Comparison of ENCODE assay signal across 8 cellular contexts in the genomic region with DNA sequence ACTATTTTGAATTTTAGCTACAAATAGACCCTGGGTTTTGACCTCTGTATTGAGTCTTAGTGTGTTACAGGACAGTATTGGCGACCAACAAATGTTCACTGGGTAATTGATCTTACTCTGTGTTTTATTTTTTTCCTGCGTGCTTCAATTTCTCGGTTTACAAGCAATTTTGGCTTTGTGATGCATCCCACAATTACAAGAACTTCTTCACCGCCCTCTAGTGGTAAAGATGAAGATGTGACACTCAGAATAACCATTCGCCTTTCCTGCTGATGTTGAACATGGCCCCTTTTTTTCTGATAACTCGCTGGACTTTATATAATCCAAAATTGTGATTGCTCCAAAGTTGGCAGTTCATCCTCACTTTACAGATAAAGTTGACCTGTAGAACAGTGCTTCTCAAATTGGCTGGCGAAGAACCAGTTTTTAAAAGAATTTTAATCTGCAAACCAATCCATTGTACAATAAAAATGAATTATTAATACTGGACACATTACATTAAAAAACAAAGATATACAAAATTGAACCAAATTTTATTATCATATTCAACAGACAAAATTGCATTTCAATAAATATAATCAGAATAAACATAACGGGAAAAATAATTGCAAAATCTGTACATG. TPM values are rescaled to one million over a fixed set of nuclear protein-coding genes. Genes with fewer than 3 reads are reported as not detected.
DNase-seq lines count a peak whose midpoint lies in the region; ATAC-seq and TF ChIP-seq lines count a peak whose summit lies in the region.

No MANE protein-coding gene starts in this region.

- H3K27me3 Mint-ChIP-seq in GM23338 (ENCODE audit: insufficient read depth, low read depth, poor library complexity) (no peaks in the 10 kb centered on the region), immature natural killer cell (ENCODE audit: low read depth in 3 of 3) (peaks cover 4 to 5% (median 5%) of the 10 kb centered on the region in 3 donors)

- DNase-seq in GM23338 (ENCODE audit: low spot score) (peak; percentile 81), NCI-H345 (lab: John Stamatoyannopoulos, UW) (peak; percentile 44), astrocyte of the cerebellum (ENCODE audit: low read depth) (peak; percentile 59), immature natural killer cell (peak; percentile 62 to 69 (median 66)), suprapubic skin (ENCODE audit: low spot score in 2 of 2) (no peak), NCI-H1048 (lab: John Stamatoyannopoulos, UW) (no peak)

- H4K20me1 ChIP-seq in DOHH2 (ENCODE audit: control insufficient read depth, insufficient read depth, low read depth, low read length) (no peaks in the 10 kb centered on the region), GM23338 (replicated peaks; ENCODE audit: insufficient read depth) (no peaks in the 10 kb centered on the region)

- no peak overlapping the region for H2AFZ ChIP-seq in GM23338

- no peak overlapping the region for H3K4me3 ChIP-seq in DOHH2 (ENCODE audit: low read length)
- H3K4me3 ChIP-seq in GM23338: no peak overlapping the region
- no peak overlapping the region for H3K4me3 ChIP-seq in astrocyte of the cerebellum (ENCODE audit: low read depth, low read length)
- H3K4me3 ChIP-seq in suprapubic skin: no peak overlapping the region

- peaks cover 12% of the 10 kb centered on the region for H3K4me1 Mint-ChIP-seq in GM23338
- peaks cover 4 to 6% of the 10 kb centered on the region in 2 donors for H3K4me1 Mint-ChIP-seq in immature natural killer cell

- no peak for TF ChIP-seq POLR2A in suprapubic skin (IDR thresholded peaks at IDR 0.05)

- peaks cover 38% of the 10 kb centered on the region for H3K27me3 ChIP-seq in DOHH2 (ENCODE audit: control insufficient read depth, low read length)
- H3K27me3 ChIP-seq in GM23338 (ENCODE audit: insufficient read depth): no peaks in the 10 kb centered on the region
- H3K27me3 ChIP-seq in suprapubic skin: peaks cover 17% of the 10 kb centered on the region

- H3K9me3 ChIP-seq in DOHH2 (ENCODE audit: control insufficient read depth, insufficient read depth, low read length) (no peaks in the 10 kb centered on the region), suprapubic skin (no peaks in the 10 kb centered on the region)

- H3K36me3 ChIP-seq in DOHH2 (ENCODE audit: control insufficient read depth, low read length) (no peaks in the 10 kb centered on the region), GM23338 (ENCODE audit: insufficient read depth) (no peaks in the 10 kb centered on the region), suprapubic skin (no peaks in the 10 kb centered on the region)

- H3K27ac Mint-ChIP-seq in GM23338: no peak overlapping the region
- no peak overlapping the region for H3K27ac Mint-ChIP-seq in immature natural killer cell

- H3K36me3 Mint-ChIP-seq in GM23338 (ENCODE audit: low read depth) (no peaks in the 10 kb centered on the region), immature natural killer cell (no peaks in the 10 kb centered on the region)

- H3K4me3 Mint-ChIP-seq in GM23338: no peak overlapping the region
- H3K4me3 Mint-ChIP-seq in immature natural killer cell: no peak overlapping the region

- TF ChIP-seq CTCF in DOHH2 (IDR thresholded peaks at IDR 0.05; ENCODE audit: low read depth, low read length, poor library complexity, severe bottlenecking) (peak; percentile 87), GM23338 (conservative IDR thresholded peaks at IDR 0.05; ENCODE audit: low read depth in 2 of 2) (peak; percentile 86 to 87), astrocyte of the cerebellum (IDR thresholded peaks at IDR 0.05; ENCODE audit: low read depth, low read length, missing control alignments) (peak; percentile 74), suprapubic skin (IDR thresholded peaks at IDR 0.05) (peak; percentile 62 to 85)

- no peaks in the 10 kb centered on the region for H3K79me2 ChIP-seq in DOHH2 (ENCODE audit: control insufficient read depth, low read length)
- H3K79me2 ChIP-seq in GM23338 (replicated peaks; ENCODE audit: insufficient read depth): no peaks in the 10 kb centered on the region

- 14% methylated on average over 8 of the region's 8 CpGs for WGBS in suprapubic skin

- peak; percentile 65 for ATAC-seq in GM23338
- ATAC-seq in HG02759 (IDR thresholded peaks at IDR 0.05; ENCODE audit: unreplicated experiment): no peak

- in situ Hi-C loops in astrocyte of the cerebellum (cut with HindIII; ENCODE audit: low sequenced_read_pairs): loop anchor here (5.0 kb wide), 1 partner anchor 45 kb away; no protein-coding TSS in a partner anchor

- H3K27ac ChIP-seq in DOHH2 (ENCODE audit: low read depth, low read length) (no peak overlapping the region), GM23338 (ENCODE audit: low read depth) (no peak overlapping the region), suprapubic skin (no peak overlapping the region)

- H3F3A ChIP-seq in DOHH2 (ENCODE audit: control insufficient read depth, insufficient read depth) (no peaks in the 10 kb centered on the region), GM23338 (replicated peaks; ENCODE audit: low read depth) (no peaks in the 10 kb centered on the region)

- H3K4me1 ChIP-seq in DOHH2 (ENCODE audit: control insufficient read depth, low read length): peaks cover 4% of the 10 kb centered on the region
- H3K4me1 ChIP-seq in GM23338 (ENCODE audit: insufficient read depth): no peaks in the 10 kb centered on the region
- H3K4me1 ChIP-seq in suprapubic skin: no peaks in the 10 kb centered on the region

- H3K9me3 Mint-ChIP-seq in GM23338: no peaks in the 10 kb centered on the region
- no peaks in the 10 kb centered on the region for H3K9me3 Mint-ChIP-seq in immature natural killer cell

- H3K4me2 ChIP-seq in DOHH2 (ENCODE audit: low read length) (no peak overlapping the region; the same call in 1 of the 2 replicates), GM23338 (no peak overlapping the region)

- H3K9me2 ChIP-seq in DOHH2 (replicated peaks; ENCODE audit: control insufficient read depth, low read length) (no peaks in the 10 kb centered on the region), GM23338 (ENCODE audit: insufficient read depth) (no peaks in the 10 kb centered on the region)

- no peak for TF ChIP-seq EP300 in suprapubic skin (IDR thresholded peaks at IDR 0.05)

TF ChIP-seq in GM23338, 12 proteins besides CTCF, POLR2A, EP300 and RAD21:
- TF ChIP-seq CREB1 (CRISPR knock-in tag; IDR thresholded peaks at IDR 0.05; ENCODE audit: low read depth) (peak; percentile 29; the same call in 1 of the 2 replicates), POLR2AphosphoS5 (IDR thresholded peaks at IDR 0.05; ENCODE audit: low read depth) (no peak), JUNB (IDR thresholded peaks at IDR 0.05; ENCODE audit: unreplicated experiment) (no peak)
- TF ChIP-seq, protein P1, sequence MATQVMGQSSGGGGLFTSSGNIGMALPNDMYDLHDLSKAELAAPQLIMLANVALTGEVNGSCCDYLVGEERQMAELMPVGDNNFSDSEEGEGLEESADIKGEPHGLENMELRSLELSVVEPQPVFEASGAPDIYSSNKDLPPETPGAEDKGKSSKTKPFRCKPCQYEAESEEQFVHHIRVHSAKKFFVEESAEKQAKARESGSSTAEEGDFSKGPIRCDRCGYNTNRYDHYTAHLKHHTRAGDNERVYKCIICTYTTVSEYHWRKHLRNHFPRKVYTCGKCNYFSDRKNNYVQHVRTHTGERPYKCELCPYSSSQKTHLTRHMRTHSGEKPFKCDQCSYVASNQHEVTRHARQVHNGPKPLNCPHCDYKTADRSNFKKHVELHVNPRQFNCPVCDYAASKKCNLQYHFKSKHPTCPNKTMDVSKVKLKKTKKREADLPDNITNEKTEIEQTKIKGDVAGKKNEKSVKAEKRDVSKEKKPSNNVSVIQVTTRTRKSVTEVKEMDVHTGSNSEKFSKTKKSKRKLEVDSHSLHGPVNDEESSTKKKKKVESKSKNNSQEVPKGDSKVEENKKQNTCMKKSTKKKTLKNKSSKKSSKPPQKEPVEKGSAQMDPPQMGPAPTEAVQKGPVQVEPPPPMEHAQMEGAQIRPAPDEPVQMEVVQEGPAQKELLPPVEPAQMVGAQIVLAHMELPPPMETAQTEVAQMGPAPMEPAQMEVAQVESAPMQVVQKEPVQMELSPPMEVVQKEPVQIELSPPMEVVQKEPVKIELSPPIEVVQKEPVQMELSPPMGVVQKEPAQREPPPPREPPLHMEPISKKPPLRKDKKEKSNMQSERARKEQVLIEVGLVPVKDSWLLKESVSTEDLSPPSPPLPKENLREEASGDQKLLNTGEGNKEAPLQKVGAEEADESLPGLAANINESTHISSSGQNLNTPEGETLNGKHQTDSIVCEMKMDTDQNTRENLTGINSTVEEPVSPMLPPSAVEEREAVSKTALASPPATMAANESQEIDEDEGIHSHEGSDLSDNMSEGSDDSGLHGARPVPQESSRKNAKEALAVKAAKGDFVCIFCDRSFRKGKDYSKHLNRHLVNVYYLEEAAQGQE (IDR thresholded peaks at IDR 0.05; ENCODE audit: unreplicated experiment): no peak

RNA-seq across cellular contexts. Expression of a gene that starts 20.2 kb away (rescaled TPM):
- 72.3 and 72.8 TPM in 2 replicates for total RNA-seq in GM23338 (2014; rRNA removed; shearing (Covaris generic))
- 237 and 320 TPM in 2 replicates for polyA plus RNA-seq in GM23338 (2016; fragmentation: Nextera tagmentation; extraction: Ambion mirVana)
- polyA plus RNA-seq in immature natural killer cell: 10 to 100 TPM; 32.3 to 92.1 (median 43.8) TPM
- total RNA-seq in suprapubic skin: 10 to 100 TPM; 18.9 to 33.5 (median 23.3) TPM

RNA-seq across cellular contexts. Expression of a gene that starts 49.5 kb away (rescaled TPM):
- total RNA-seq in GM23338 (2014; rRNA removed; shearing (Covaris generic)): 35.0 and 35.9 TPM in 2 replicates
- 10.8 and 15.4 TPM in 2 replicates for polyA plus RNA-seq in GM23338 (2016; fragmentation: Nextera tagmentation; extraction: Ambion mirVana)
- 1 to 10 TPM; 2.9 to 4.5 (median 2.9) TPM for polyA plus RNA-seq in immature natural killer cell
- 10 to 100 TPM in 3 of 4 donors, 1 to 10 TPM in 1; 9.3 to 60.8 (median 31.0) TPM for total RNA-seq in suprapubic skin

Comparison
In these comparisons a context has a peak if more than half of its experiments do, and no peak if none do; other contexts are left out.
1. DNase-seq: peak in GM23338 (single experiment), NCI-H345 (single experiment), astrocyte of the cerebellum (single experiment) and immature natural killer cell (3 of 3); none in suprapubic skin (0 of 2) and NCI-H1048 (single experiment).
2. Peak in every context shown above with its lines, with median percentiles within 50 percentile points of each other: CTCF ChIP-seq.